In the genomic region with DNA sequence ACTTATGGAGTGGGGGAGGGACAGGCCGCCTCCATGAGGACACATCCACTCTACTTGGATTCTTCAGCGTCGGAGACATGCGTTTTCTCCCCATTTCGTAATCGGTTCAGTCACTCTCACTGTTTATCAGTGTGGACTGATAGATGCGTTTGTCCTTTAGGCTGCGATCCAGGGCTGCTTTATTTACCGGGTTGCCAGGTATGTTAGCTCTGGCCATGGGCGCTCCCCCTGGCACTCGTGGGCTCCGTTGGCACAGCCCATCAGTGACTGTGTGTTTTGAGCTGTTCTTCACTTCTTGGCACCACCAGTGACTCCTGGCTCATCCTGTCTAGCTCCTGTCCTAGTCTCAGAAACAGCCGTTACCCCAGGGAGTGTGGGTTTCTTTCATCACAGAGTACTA, we compare ENCODE assay signal across 1 cellular context.
TF ChIP-seq lines count a peak whose summit lies in the region.

No MANE protein-coding gene starts in this region.

TF ChIP-seq in HepG2, 621 proteins besides CTCF, POLR2A, EP300 and RAD21 (continued from another document):
- TF ChIP-seq ZNF850 (CRISPR knock-in tag; conservative IDR thresholded peaks at IDR 0.05) (no peak), ELF3 (CRISPR knock-in tag; IDR thresholded peaks at IDR 0.05) (no peak), AGO1 (IDR thresholded peaks at IDR 0.05; ENCODE audit: low read depth, low read length, poor library complexity, severe bottlenecking) (no peak)
- TF ChIP-seq, protein P1, sequence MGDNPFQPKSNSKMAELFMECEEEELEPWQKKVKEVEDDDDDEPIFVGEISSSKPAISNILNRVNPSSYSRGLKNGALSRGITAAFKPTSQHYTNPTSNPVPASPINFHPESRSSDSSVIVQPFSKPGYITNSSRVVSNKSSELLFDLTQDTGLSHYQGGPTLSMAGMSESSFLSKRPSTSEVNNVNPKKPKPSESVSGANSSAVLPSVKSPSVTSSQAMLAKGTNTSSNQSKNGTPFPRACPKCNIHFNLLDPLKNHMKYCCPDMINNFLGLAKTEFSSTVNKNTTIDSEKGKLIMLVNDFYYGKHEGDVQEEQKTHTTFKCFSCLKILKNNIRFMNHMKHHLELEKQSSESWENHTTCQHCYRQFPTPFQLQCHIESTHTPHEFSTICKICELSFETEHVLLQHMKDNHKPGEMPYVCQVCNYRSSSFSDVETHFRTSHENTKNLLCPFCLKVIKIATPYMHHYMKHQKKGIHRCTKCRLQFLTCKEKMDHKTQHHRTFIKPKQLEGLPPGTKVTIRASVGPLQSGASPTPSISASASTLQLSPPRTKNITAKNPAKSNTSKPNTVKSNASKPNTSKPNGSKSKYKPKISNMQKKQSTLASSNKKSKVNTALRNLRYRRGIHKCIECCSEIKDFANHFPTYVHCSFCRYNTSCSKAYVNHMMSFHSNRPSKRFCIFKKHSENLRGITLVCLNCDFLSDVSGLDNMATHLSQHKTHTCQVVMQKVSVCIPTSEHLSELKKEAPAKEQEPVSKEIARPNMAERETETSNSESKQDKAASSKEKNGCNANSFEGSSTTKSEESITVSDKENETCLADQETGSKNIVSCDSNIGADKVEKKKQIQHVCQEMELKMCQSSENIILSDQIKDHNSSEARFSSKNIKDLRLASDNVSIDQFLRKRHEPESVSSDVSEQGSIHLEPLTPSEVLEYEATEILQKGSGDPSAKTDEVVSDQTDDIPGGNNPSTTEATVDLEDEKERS (CRISPR knock-in tag; IDR thresholded peaks at IDR 0.05): no peak
